Comparison of ENCODE assay signal across 8 cellular contexts in the genomic region with DNA sequence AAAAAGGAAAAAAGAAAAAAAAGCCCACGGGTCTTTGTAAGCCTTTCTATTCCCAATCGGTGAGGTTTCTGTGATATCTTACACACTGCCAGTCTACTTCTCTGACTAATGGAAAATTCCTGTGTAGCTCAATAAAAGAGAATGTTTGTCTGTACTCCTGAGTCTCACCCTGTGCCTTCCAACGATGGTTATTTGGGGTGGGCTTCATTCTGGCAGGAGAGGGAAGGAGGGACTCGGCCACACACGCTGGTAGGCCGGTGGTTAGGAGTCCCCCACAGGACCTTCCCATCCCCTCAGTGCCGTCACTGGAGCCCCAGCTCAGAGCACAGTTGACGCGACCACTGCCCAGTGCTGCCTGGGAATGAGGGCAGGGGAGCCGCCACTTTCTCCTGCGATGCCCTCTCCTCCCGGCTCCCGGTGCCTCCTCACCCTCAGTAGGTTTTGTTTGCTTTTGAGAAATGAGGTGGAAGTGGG.
DNase-seq lines count a peak whose midpoint lies in the region; TF ChIP-seq lines count a peak whose summit lies in the region.

No MANE protein-coding gene starts in this region.

- in situ Hi-C loops in GM13976 (cut with MboI; ENCODE audit: low sequenced_read_pairs, unreplicated experiment) = no loop called here

- H3K27ac ChIP-seq in OCI-LY1 (ENCODE audit: low read depth, low read length, poor library complexity, severe bottlenecking) (peak overlapping the region; percentile 21), coronary artery (peak overlapping the region; percentile 71 to 78), mesendoderm (ENCODE audit: low read depth, low read length) (no peak overlapping the region), urinary bladder (ENCODE audit: low read depth) (no peak overlapping the region)

- H3K27me3 ChIP-seq in OCI-LY1 (ENCODE audit: insufficient read depth, low read length) (peaks cover under 1% of the 10 kb centered on the region; the same call in 1 of the 2 replicates), mesendoderm (ENCODE audit: insufficient read depth, low read length, poor library complexity) (no peaks in the 10 kb centered on the region)

- DNase-seq in GM13976 (ENCODE audit: low spot score) (peak; percentile 41), coronary artery (ENCODE audit: low spot score) (peak; percentile 73), mesendoderm (peak; percentile 29), COLO668 (lab: John Stamatoyannopoulos, UW; ENCODE audit: unreplicated experiment) (no peak), MV-4-11 (lab: John Stamatoyannopoulos, UW) (no peak), GM19238 (ENCODE audit: insufficient read length, low spot score) (no peak)

- no peak overlapping the region for H2AK5ac ChIP-seq in mesendoderm (ENCODE audit: low read length)

- H3K79me1 ChIP-seq in mesendoderm (ENCODE audit: low read length) = no peaks in the 10 kb centered on the region

- WGBS in mesendoderm (ENCODE audit: extremely low coverage, insufficient coverage, low lambda C conversion rate) = no CpG with 5 or more reads among the region's 13 CpGs
- WGBS in urinary bladder = 41% methylated on average over 13 of the region's 13 CpGs

- peak overlapping the region; percentile 4 for H2BK5ac ChIP-seq in mesendoderm (ENCODE audit: low read length)

- no peak overlapping the region for H4K5ac ChIP-seq in mesendoderm (ENCODE audit: low read length)

- no peak overlapping the region for H2BK120ac ChIP-seq in mesendoderm (ENCODE audit: low read depth, low read length)

- H3K4me1 ChIP-seq in OCI-LY1 (ENCODE audit: insufficient read depth, low read length, severe bottlenecking) (peaks cover 25% of the 10 kb centered on the region), mesendoderm (ENCODE audit: control insufficient read depth, low read depth, low read length) (peaks cover 6% of the 10 kb centered on the region), urinary bladder (ENCODE audit: insufficient read depth) (no peaks in the 10 kb centered on the region)

- TF ChIP-seq CTCF in GM13976 (IDR thresholded peaks at IDR 0.05; ENCODE audit: borderline replicate concordance, control extremely low read depth, extremely low read depth, insufficient read depth, missing control alignments) = no peak
- TF ChIP-seq CTCF in OCI-LY1 (IDR thresholded peaks at IDR 0.05; ENCODE audit: low read length) = no peak
- TF ChIP-seq CTCF in coronary artery (IDR thresholded peaks at IDR 0.05) = no peak

- peak overlapping the region; percentile 85 for H2AFZ ChIP-seq in OCI-LY1 (ENCODE audit: low read length)

- H3K79me2 ChIP-seq in OCI-LY1 (ENCODE audit: insufficient read depth, low read length) = no peaks in the 10 kb centered on the region
- no peaks in the 10 kb centered on the region for H3K79me2 ChIP-seq in mesendoderm (ENCODE audit: control insufficient read depth, insufficient read depth, low read length)

- H3K4me2 ChIP-seq in OCI-LY1 (ENCODE audit: low read length) (peak overlapping the region; percentile 72), mesendoderm (ENCODE audit: low read length) (no peak overlapping the region)

- no peaks in the 10 kb centered on the region for H3K9me2 ChIP-seq in OCI-LY1 (ENCODE audit: low read depth, low read length)

- no peaks in the 10 kb centered on the region for H3F3A ChIP-seq in OCI-LY1 (ENCODE audit: insufficient read depth, low read length)

- no peaks in the 10 kb centered on the region for H4K20me1 ChIP-seq in OCI-LY1 (ENCODE audit: insufficient read depth, low read length)

- peak overlapping the region; percentile 42 for H3K18ac ChIP-seq in mesendoderm (ENCODE audit: low read length)

- H2BK15ac ChIP-seq in mesendoderm (replicated peaks; ENCODE audit: low read depth) = no peak overlapping the region

- H3K23ac ChIP-seq in mesendoderm (ENCODE audit: low read length) = no peak overlapping the region

- H3K36me3 ChIP-seq in OCI-LY1 (ENCODE audit: insufficient read depth, low read length) = peaks cover 5% of the 10 kb centered on the region; the same call in 1 of the 2 replicates
- H3K36me3 ChIP-seq in mesendoderm (ENCODE audit: control insufficient read depth, insufficient read depth, low read length) = no peaks in the 10 kb centered on the region
- H3K36me3 ChIP-seq in urinary bladder (ENCODE audit: insufficient read depth) = no peaks in the 10 kb centered on the region

- H3K4me3 ChIP-seq in OCI-LY1 (ENCODE audit: low read depth, low read length, poor library complexity, severe bottlenecking) (peak overlapping the region; percentile 55), coronary artery (peak overlapping the region; percentile 62), mesendoderm (ENCODE audit: low read length) (no peak overlapping the region), urinary bladder (ENCODE audit: low read depth, low read length) (peak overlapping the region; percentile 50)

- peak overlapping the region; percentile 1 for H4K8ac ChIP-seq in mesendoderm (ENCODE audit: low read depth, low read length)

- peak overlapping the region; percentile 54 for H3K56ac ChIP-seq in mesendoderm (ENCODE audit: low read length)

- no peaks in the 10 kb centered on the region for H3K9me3 ChIP-seq in OCI-LY1 (ENCODE audit: low read length)

- H3K4ac ChIP-seq in mesendoderm (ENCODE audit: low read depth, low read length) = no peak overlapping the region

- H3K9ac ChIP-seq in OCI-LY1 (ENCODE audit: low read length) (peak overlapping the region; percentile 58), mesendoderm (ENCODE audit: low read length) (peak overlapping the region; percentile 35)

Comparison
In these comparisons a context has a peak if more than half of its experiments do, and no peak if none do; other contexts are left out.
1. DNase-seq: peak in GM13976 (single experiment), coronary artery (single experiment) and mesendoderm (single experiment); none in COLO668 (single experiment), MV-4-11 (single experiment) and GM19238 (single experiment).
2. H3K27ac ChIP-seq: peak in OCI-LY1 (single experiment) and coronary artery (2 of 2); none in mesendoderm (single experiment) and urinary bladder (single experiment).